16 cellular contexts compared by ENCODE assay signal in the genomic region with DNA sequence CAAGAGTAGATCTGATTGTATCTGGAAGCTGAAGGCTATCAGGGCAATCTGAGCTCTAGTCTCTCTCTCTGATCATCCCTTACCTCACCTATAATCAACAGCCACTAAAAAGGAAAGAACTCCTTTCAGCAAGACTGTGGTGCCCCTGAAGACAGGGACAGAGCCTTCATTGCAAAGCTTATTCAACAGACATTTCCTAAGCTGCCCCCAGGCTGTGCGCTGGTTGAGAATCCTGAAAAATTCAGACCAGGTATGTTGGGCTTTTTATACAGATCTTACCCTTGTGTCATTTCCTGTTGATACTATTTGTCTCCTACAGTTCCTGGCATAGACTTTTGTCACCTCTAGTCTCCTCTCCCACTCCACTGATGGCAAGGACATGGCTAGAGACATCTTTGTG.
DNase-seq lines count a peak whose midpoint lies in the region.
"Had no signal": no experiment of that assay in that cellular context is flagged by ENCODE, and none has a peak within 500 bp of the region (broad histone marks: within the 10 kb centered on the region; RNA-seq: fewer than 3 reads in every experiment).

No MANE protein-coding gene starts in this region.

- H2BK120ac ChIP-seq in neuronal stem cell (ENCODE audit: low read depth, low read length): no peak overlapping the region

- H2BK15ac ChIP-seq in neuronal stem cell (ENCODE audit: low read length): no peak overlapping the region

- no peak overlapping the region for H3K4me3 ChIP-seq in neuronal stem cell (ENCODE audit: low read length in 2 of 2)
- H3K4me3 ChIP-seq: BLaER1, GM23338, HAP-1 had no signal

- no peak overlapping the region for H4K91ac ChIP-seq in neuronal stem cell (ENCODE audit: low read depth, low read length, poor library complexity)

- no peak overlapping the region for H2BK5ac ChIP-seq in neuronal stem cell (ENCODE audit: low read length)

- WGBS in neuronal stem cell (ENCODE audit: extremely low coverage in 2 of 2, insufficient read length in 2 of 2, insufficient replicate concordance in 1 of 2), 2 donors: no CpG with 5 or more reads among the region's 1 CpG

- H3K14ac ChIP-seq in neuronal stem cell (ENCODE audit: low read length): peak overlapping the region; percentile 31

- no peak overlapping the region for H2AFZ ChIP-seq in neuronal stem cell (ENCODE audit: low read length)
- H2AFZ ChIP-seq: GM23338 had no signal

- H3K18ac ChIP-seq in neuronal stem cell (ENCODE audit: low read length): no peak overlapping the region

- no peaks in the 10 kb centered on the region for H3K4me1 ChIP-seq in neuronal stem cell (ENCODE audit: control insufficient read depth in 2 of 2, insufficient read depth in 1 of 2, low read depth in 1 of 2, low read length in 2 of 2)
- H3K4me1 ChIP-seq: BLaER1, HAP-1 had no signal

- H3K27me3 ChIP-seq in neuronal stem cell (ENCODE audit: control insufficient read depth in 3 of 3, insufficient read depth in 3 of 3, low read depth in 1 of 3, low read length in 3 of 3): no peaks in the 10 kb centered on the region
- H3K27me3 ChIP-seq: BLaER1 had no signal

- H3K79me1 ChIP-seq in neuronal stem cell (ENCODE audit: low read depth, low read length): no peaks in the 10 kb centered on the region

- no peak overlapping the region for H3K23ac ChIP-seq in neuronal stem cell (ENCODE audit: low read depth, low read length, poor library complexity)

- no peaks in the 10 kb centered on the region for H3K9me3 ChIP-seq in neuronal stem cell (replicated peaks in 1 of 2; ENCODE audit: control insufficient read depth in 2 of 2, insufficient read depth in 1 of 2, low read depth in 1 of 2, low read length in 2 of 2)
- H3K9me3 ChIP-seq: BLaER1, Caco-2, HAP-1 had no signal

- H3K27ac ChIP-seq in neuronal stem cell (replicated peaks; ENCODE audit: low read length): no peak overlapping the region
- H3K27ac ChIP-seq: 22Rv1, BLaER1, C4-2B had no signal

- H3K4me2 ChIP-seq in neuronal stem cell (ENCODE audit: insufficient read depth, low read length, poor library complexity, severe bottlenecking): no peak overlapping the region
- H3K4me2 ChIP-seq: BLaER1, GM23338 had no signal

- H2AK5ac ChIP-seq in neuronal stem cell (ENCODE audit: low read depth, low read length): no peak overlapping the region

- no peak overlapping the region for H3K4ac ChIP-seq in neuronal stem cell (ENCODE audit: low read length)

- H2BK12ac ChIP-seq in neuronal stem cell (ENCODE audit: low read length): no peak overlapping the region

- no peak overlapping the region for H3K9ac ChIP-seq in neuronal stem cell (ENCODE audit: low read depth, low read length, poor library complexity)
- H3K9ac ChIP-seq: BLaER1 had no signal

- H4K8ac ChIP-seq in neuronal stem cell (ENCODE audit: low read depth, low read length): no peak overlapping the region

- DNase-seq in ELF-1 (ENCODE audit: low read depth, low spot score): peak; percentile 4
- peak; percentile 1 for DNase-seq in RPMI8226
- DNase-seq in neuronal stem cell (ENCODE audit: low spot score): no peak
- no peak for DNase-seq in DMS79 treated with DMSO at 0.1 percent for 48 hours (lab: John Stamatoyannopoulos, UW)
- no peak for DNase-seq in effector CD4-positive, alpha-beta T cell
- no peak for DNase-seq in EL
- DNase-seq: Caco-2; CD4-positive, CD25-positive, alpha-beta regulatory T cell; CD8-positive, alpha-beta T cell; DMS153; HFFc6 had no signal

- no peaks in the 10 kb centered on the region for H3K36me3 ChIP-seq in neuronal stem cell (replicated peaks in 1 of 2; ENCODE audit: control insufficient read depth in 2 of 2, insufficient read depth in 2 of 2, low read length in 2 of 2)
- H3K36me3 ChIP-seq: BLaER1, HAP-1 had no signal

Comparison
In these comparisons a context has a peak if more than half of its experiments do, and no peak if none do; other contexts are left out.
1. DNase-seq: peak in ELF-1 (single experiment) and RPMI8226 (single experiment); none in neuronal stem cell (single experiment), DMS79 treated with DMSO at 0.1 percent for 48 hours (single experiment), effector CD4-positive, alpha-beta T cell (single experiment) and EL (single experiment).